Comparison of ENCODE assay signal across 3 cellular contexts in the genomic region with DNA sequence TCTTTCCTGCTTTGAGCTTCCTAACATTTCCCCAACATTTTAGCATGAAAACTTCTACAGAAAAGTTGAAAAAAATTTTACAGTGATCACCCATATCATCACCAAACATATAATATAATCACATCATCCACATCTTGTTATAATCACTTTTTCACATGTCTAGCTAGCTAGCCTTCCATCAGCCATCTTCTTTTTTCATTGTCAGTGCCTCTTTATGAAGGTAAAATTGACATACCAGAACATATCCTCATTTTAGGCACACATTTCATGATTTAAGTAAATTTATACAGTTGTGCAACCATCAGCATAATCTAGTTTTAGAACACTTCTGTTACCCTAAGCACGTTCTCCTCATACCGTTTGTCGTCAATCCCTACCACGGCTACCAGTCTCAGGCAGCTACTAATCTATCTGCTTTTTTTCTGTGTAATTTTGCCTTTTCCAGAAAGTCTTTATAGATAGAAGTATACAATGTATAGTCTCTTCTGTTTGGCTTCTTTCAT.
TF ChIP-seq lines count a peak whose summit lies in the region.

No MANE protein-coding gene starts in this region.

TF ChIP-seq in HepG2, 621 proteins besides CTCF, POLR2A, EP300 and RAD21 (continues in another document):
- TF ChIP-seq, protein P1, sequence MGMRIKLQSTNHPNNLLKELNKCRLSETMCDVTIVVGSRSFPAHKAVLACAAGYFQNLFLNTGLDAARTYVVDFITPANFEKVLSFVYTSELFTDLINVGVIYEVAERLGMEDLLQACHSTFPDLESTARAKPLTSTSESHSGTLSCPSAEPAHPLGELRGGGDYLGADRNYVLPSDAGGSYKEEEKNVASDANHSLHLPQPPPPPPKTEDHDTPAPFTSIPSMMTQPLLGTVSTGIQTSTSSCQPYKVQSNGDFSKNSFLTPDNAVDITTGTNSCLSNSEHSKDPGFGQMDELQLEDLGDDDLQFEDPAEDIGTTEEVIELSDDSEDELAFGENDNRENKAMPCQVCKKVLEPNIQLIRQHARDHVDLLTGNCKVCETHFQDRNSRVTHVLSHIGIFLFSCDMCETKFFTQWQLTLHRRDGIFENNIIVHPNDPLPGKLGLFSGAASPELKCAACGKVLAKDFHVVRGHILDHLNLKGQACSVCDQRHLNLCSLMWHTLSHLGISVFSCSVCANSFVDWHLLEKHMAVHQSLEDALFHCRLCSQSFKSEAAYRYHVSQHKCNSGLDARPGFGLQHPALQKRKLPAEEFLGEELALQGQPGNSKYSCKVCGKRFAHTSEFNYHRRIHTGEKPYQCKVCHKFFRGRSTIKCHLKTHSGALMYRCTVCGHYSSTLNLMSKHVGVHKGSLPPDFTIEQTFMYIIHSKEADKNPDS (CRISPR knock-in tag; IDR thresholded peaks at IDR 0.05): no peak
- TF ChIP-seq, protein P2, sequence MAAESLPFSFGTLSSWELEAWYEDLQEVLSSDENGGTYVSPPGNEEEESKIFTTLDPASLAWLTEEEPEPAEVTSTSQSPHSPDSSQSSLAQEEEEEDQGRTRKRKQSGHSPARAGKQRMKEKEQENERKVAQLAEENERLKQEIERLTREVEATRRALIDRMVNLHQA (CRISPR knock-in tag; IDR thresholded peaks at IDR 0.05): no peak
- TF ChIP-seq ZNF251 (CRISPR knock-in tag; IDR thresholded peaks at IDR 0.05) (no peak), ZBTB21 (CRISPR knock-in tag; IDR thresholded peaks at IDR 0.05) (no peak), ZFP36L1 (CRISPR knock-in tag; IDR thresholded peaks at IDR 0.05) (no peak), ZNF232 (CRISPR knock-in tag; IDR thresholded peaks at IDR 0.05; ENCODE audit: borderline replicate concordance) (no peak), MAFK (conservative IDR thresholded peaks at IDR 0.05 in 1 of 2, IDR thresholded peaks at IDR 0.05 in 1 of 2; ENCODE audit: low read length in 2 of 2) (peak in 1 of 2 experiments; percentile 73; a peak in 2 of 4 replicates), ZNF547 (CRISPR knock-in tag; IDR thresholded peaks at IDR 0.05) (no peak), MAFF (IDR thresholded peaks at IDR 0.05; ENCODE audit: low read depth, low read length) (peak; percentile 21; the same call in 1 of the 2 replicates), ZNF329 (CRISPR knock-in tag; IDR thresholded peaks at IDR 0.05; ENCODE audit: low read depth) (no peak)
- TF ChIP-seq, protein P3, sequence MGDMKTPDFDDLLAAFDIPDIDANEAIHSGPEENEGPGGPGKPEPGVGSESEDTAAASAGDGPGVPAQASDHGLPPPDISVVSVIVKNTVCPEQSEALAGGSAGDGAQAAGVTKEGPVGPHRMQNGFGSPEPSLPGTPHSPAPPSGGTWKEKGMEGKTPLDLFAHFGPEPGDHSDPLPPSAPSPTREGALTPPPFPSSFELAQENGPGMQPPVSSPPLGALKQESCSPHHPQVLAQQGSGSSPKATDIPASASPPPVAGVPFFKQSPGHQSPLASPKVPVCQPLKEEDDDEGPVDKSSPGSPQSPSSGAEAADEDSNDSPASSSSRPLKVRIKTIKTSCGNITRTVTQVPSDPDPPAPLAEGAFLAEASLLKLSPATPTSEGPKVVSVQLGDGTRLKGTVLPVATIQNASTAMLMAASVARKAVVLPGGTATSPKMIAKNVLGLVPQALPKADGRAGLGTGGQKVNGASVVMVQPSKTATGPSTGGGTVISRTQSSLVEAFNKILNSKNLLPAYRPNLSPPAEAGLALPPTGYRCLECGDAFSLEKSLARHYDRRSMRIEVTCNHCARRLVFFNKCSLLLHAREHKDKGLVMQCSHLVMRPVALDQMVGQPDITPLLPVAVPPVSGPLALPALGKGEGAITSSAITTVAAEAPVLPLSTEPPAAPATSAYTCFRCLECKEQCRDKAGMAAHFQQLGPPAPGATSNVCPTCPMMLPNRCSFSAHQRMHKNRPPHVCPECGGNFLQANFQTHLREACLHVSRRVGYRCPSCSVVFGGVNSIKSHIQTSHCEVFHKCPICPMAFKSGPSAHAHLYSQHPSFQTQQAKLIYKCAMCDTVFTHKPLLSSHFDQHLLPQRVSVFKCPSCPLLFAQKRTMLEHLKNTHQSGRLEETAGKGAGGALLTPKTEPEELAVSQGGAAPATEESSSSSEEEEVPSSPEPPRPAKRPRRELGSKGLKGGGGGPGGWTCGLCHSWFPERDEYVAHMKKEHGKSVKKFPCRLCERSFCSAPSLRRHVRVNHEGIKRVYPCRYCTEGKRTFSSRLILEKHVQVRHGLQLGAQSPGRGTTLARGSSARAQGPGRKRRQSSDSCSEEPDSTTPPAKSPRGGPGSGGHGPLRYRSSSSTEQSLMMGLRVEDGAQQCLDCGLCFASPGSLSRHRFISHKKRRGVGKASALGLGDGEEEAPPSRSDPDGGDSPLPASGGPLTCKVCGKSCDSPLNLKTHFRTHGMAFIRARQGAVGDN (CRISPR knock-in tag; IDR thresholded peaks at IDR 0.05): no peak

TF ChIP-seq in K562, 482 proteins besides CTCF, POLR2A, EP300 and RAD21 (continues in another document):
- TF ChIP-seq TARDBP (IDR thresholded peaks at IDR 0.05) (no peak), PTBP1 (IDR thresholded peaks at IDR 0.05; ENCODE audit: low read depth, low read length) (no peak), LEF1 (IDR thresholded peaks at IDR 0.05) (peak; percentile 43; the same call in 1 of the 2 replicates), ARID1B (IDR thresholded peaks at IDR 0.05) (no peak), CREB1 (IDR thresholded peaks at IDR 0.05) (0 out of 2 replicates have a peak, but pooled peaks have one; percentile 5), CREB1 (CRISPR knock-in tag; IDR thresholded peaks at IDR 0.05) (no peak), ZNF316 (IDR thresholded peaks at IDR 0.05) (peak; percentile 75), HLTF (IDR thresholded peaks at IDR 0.05) (no peak)
- TF ChIP-seq, protein P4, sequence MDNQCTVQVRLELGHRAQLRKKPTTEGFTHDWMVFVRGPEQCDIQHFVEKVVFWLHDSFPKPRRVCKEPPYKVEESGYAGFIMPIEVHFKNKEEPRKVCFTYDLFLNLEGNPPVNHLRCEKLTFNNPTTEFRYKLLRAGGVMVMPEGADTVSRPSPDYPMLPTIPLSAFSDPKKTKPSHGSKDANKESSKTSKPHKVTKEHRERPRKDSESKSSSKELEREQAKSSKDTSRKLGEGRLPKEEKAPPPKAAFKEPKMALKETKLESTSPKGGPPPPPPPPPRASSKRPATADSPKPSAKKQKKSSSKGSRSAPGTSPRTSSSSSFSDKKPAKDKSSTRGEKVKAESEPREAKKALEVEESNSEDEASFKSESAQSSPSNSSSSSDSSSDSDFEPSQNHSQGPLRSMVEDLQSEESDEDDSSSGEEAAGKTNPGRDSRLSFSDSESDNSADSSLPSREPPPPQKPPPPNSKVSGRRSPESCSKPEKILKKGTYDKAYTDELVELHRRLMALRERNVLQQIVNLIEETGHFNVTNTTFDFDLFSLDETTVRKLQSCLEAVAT (IDR thresholded peaks at IDR 0.05): no peak
- TF ChIP-seq, protein P5, sequence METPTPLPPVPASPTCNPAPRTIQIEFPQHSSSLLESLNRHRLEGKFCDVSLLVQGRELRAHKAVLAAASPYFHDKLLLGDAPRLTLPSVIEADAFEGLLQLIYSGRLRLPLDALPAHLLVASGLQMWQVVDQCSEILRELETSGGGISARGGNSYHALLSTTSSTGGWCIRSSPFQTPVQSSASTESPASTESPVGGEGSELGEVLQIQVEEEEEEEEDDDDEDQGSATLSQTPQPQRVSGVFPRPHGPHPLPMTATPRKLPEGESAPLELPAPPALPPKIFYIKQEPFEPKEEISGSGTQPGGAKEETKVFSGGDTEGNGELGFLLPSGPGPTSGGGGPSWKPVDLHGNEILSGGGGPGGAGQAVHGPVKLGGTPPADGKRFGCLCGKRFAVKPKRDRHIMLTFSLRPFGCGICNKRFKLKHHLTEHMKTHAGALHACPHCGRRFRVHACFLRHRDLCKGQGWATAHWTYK (CRISPR knock-in tag; IDR thresholded peaks at IDR 0.05): 0 out of 2 replicates have a peak, but pooled peaks have one; percentile 15
- TF ChIP-seq, protein P6, sequence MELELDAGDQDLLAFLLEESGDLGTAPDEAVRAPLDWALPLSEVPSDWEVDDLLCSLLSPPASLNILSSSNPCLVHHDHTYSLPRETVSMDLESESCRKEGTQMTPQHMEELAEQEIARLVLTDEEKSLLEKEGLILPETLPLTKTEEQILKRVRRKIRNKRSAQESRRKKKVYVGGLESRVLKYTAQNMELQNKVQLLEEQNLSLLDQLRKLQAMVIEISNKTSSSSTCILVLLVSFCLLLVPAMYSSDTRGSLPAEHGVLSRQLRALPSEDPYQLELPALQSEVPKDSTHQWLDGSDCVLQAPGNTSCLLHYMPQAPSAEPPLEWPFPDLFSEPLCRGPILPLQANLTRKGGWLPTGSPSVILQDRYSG (tag; conservative IDR thresholded peaks at IDR 0.05; ENCODE audit: low read depth): 0 out of 2 replicates have a peak, but pooled peaks have one; percentile 24
- TF ChIP-seq, protein P7, sequence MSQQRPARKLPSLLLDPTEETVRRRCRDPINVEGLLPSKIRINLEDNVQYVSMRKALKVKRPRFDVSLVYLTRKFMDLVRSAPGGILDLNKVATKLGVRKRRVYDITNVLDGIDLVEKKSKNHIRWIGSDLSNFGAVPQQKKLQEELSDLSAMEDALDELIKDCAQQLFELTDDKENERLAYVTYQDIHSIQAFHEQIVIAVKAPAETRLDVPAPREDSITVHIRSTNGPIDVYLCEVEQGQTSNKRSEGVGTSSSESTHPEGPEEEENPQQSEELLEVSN (IDR thresholded peaks at IDR 0.05; ENCODE audit: borderline replicate concordance in 1 of 2, extremely low read depth in 1 of 2, insufficient read depth in 1 of 2, insufficient read length in 1 of 2, low read depth in 1 of 2, low read length in 1 of 2, poor library complexity in 1 of 2, severe bottlenecking in 1 of 2): no peak
- TF ChIP-seq, protein P8, sequence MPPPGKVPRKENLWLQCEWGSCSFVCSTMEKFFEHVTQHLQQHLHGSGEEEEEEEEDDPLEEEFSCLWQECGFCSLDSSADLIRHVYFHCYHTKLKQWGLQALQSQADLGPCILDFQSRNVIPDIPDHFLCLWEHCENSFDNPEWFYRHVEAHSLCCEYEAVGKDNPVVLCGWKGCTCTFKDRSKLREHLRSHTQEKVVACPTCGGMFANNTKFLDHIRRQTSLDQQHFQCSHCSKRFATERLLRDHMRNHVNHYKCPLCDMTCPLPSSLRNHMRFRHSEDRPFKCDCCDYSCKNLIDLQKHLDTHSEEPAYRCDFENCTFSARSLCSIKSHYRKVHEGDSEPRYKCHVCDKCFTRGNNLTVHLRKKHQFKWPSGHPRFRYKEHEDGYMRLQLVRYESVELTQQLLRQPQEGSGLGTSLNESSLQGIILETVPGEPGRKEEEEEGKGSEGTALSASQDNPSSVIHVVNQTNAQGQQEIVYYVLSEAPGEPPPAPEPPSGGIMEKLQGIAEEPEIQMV (tag; conservative IDR thresholded peaks at IDR 0.05; ENCODE audit: low read depth): peak; percentile 67; the same call in 1 of the 2 replicates

TF ChIP-seq in GM12891, 5 proteins besides CTCF, POLR2A, EP300 and RAD21:
- no peak for TF ChIP-seq TAF1 (IDR thresholded peaks at IDR 0.05; ENCODE audit: low read depth, low read length)
- TF ChIP-seq SPI1 (IDR thresholded peaks at IDR 0.05; ENCODE audit: low read depth, low read length): no peak
- no peak for TF ChIP-seq PAX5 (IDR thresholded peaks at IDR 0.05; ENCODE audit: insufficient read depth, low read length, severe bottlenecking)
- TF ChIP-seq POLR2AphosphoS5 (IDR thresholded peaks at IDR 0.05; ENCODE audit: low read depth, low read length): no peak
- TF ChIP-seq POU2F2 (IDR thresholded peaks at IDR 0.05; ENCODE audit: low read depth, low read length): no peak
